Comparison of ENCODE assay signal across 21 cellular contexts in the genomic region with DNA sequence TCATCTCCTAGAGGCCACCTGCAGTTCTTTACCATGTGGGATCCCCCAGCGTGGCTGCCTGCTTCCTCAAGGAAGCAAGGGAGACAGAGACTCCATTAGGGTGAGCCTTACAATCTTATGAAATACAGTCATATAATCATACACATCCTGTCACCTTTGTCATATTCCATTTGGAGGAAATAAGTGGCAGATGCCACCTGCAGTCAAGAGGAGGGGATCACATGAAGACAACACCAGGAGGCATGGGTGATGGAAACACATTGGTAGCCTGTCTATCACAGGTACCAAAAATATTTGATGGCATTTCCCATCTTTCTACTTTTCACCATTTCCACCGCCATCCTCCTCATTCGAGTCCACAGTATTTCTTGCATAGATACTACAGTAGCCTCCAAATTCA. TPM values are rescaled to one million over a fixed set of nuclear protein-coding genes. Genes with fewer than 3 reads are reported as not detected.
DNase-seq lines count a peak whose midpoint lies in the region; ATAC-seq, FAIRE-seq and TF ChIP-seq lines count a peak whose summit lies in the region.
"Had no signal": no experiment of that assay in that cellular context is flagged by ENCODE, and none has a peak within 500 bp of the region (broad histone marks: within the 10 kb centered on the region; RNA-seq: fewer than 3 reads in every experiment).

No MANE protein-coding gene starts in this region.

- H4K20me1 ChIP-seq in PC-3 (ENCODE audit: low read length) (no peaks in the 10 kb centered on the region), neural progenitor cell (ENCODE audit: low read depth) (no peaks in the 10 kb centered on the region)

- CTCF ChIA-PET in activated naive CD4-positive, alpha-beta T cell treated with anti-CD3 and anti-CD28 coated beads for 36 hours (lab: Charles Lee) = interaction anchor here (1.0 to 1.2 kb wide), 3 partner anchors 47 to 144 kb away, joined by 3 to 4 read pairs (median 4); no protein-coding TSS in a partner anchor
- CTCF ChIA-PET in PC-3 (lab: Charles Lee) = no interaction called here

- peaks cover 45% of the 10 kb centered on the region for H3K4me1 Mint-ChIP-seq in activated naive CD4-positive, alpha-beta T cell treated with anti-CD3 and anti-CD28 coated beads for 36 hours (ENCODE audit: low read depth)
- no peaks in the 10 kb centered on the region for H3K4me1 Mint-ChIP-seq in memory B cell
- H3K4me1 Mint-ChIP-seq in neural progenitor cell = no peaks in the 10 kb centered on the region

- no TSS peak for BruUV-seq in PC-3 (replicated peaks; lab: Mats Ljungman, UMichigan)

- ATAC-seq in PC-3 (no peak), memory B cell (ENCODE audit: low read depth) (peak; percentile 47)
- ATAC-seq: WTC11 had no signal

- no peaks in the 10 kb centered on the region for H3K9me3 ChIP-seq in PC-3 (ENCODE audit: low read length)
- H3K9me3 ChIP-seq in neural progenitor cell (ENCODE audit: low read depth) = no peaks in the 10 kb centered on the region
- H3K9me3 ChIP-seq: Caco-2, left ventricle myocardium inferior, pancreas, sigmoid colon, suprapubic skin had no signal

- intact Hi-C loops in activated naive CD4-positive, alpha-beta T cell treated with anti-CD3 and anti-CD28 coated beads for 36 hours (cut with micrococcal nuclease) = loop anchor here (1.0 kb wide), 2 partner anchors 29 to 71 kb away; no protein-coding TSS in a partner anchor
- intact Hi-C loops in PC-3 (cut with micrococcal nuclease) = no loop called here

- TF ChIP-seq CTCF in PC-3 (conservative IDR thresholded peaks at IDR 0.05; ENCODE audit: low read depth, low read length) (0 out of 2 replicates have a peak, but pooled peaks have one; percentile 14), neural progenitor cell (IDR thresholded peaks at IDR 0.05) (no peak)

- H3K36me3 ChIP-seq in PC-3 (ENCODE audit: low read depth, low read length) = no peaks in the 10 kb centered on the region
- no peaks in the 10 kb centered on the region for H3K36me3 ChIP-seq in neural progenitor cell
- H3K36me3 ChIP-seq: left ventricle myocardium inferior, pancreas, sigmoid colon, suprapubic skin had no signal

- no peaks in the 10 kb centered on the region for H3K27me3 Mint-ChIP-seq in activated naive CD4-positive, alpha-beta T cell treated with anti-CD3 and anti-CD28 coated beads for 36 hours (ENCODE audit: low read depth)
- H3K27me3 Mint-ChIP-seq in memory B cell (peaks cover 5% of the 10 kb centered on the region), neural progenitor cell (ENCODE audit: insufficient read depth, low read depth) (no peaks in the 10 kb centered on the region)

- H3K4me3 ChIP-seq in PC-3 (ENCODE audit: low read length) (no peak overlapping the region), neural progenitor cell (no peak overlapping the region)
- H3K4me3 ChIP-seq: dorsolateral prefrontal cortex, left ventricle myocardium inferior, pancreas, sigmoid colon, suprapubic skin had no signal

- H3K27ac Mint-ChIP-seq in activated naive CD4-positive, alpha-beta T cell treated with anti-CD3 and anti-CD28 coated beads for 36 hours = no peak overlapping the region
- H3K27ac Mint-ChIP-seq in memory B cell (no peak overlapping the region), neural progenitor cell (no peak overlapping the region)
- H3K27ac Mint-ChIP-seq: T-helper 1 cell treated with Interleukin-12 subunit alpha and Interleukin-12 subunit beta and Interleukin-4 antibody, amounts not matched to agents 30 μg/mL and 1 μg/mL, for 36 hours; WTC11 had no signal

- no peak overlapping the region for H2AFZ ChIP-seq in PC-3 (ENCODE audit: low read length)
- H2AFZ ChIP-seq in neural progenitor cell (replicated peaks) = no peak overlapping the region

- H3K79me2 ChIP-seq in PC-3 (ENCODE audit: low read length) = no peaks in the 10 kb centered on the region
- no peaks in the 10 kb centered on the region for H3K79me2 ChIP-seq in neural progenitor cell (ENCODE audit: low read depth)

- H3K4me3 Mint-ChIP-seq in activated naive CD4-positive, alpha-beta T cell treated with anti-CD3 and anti-CD28 coated beads for 36 hours = no peak overlapping the region
- H3K4me3 Mint-ChIP-seq in memory B cell (no peak overlapping the region), neural progenitor cell (no peak overlapping the region)
- H3K4me3 Mint-ChIP-seq: T-helper 1 cell treated with Interleukin-12 subunit alpha and Interleukin-12 subunit beta and Interleukin-4 antibody, amounts not matched to agents 30 μg/mL and 1 μg/mL, for 36 hours; WTC11 had no signal

- DNase-seq in activated naive CD4-positive, alpha-beta T cell treated with anti-CD3 and anti-CD28 coated beads for 36 hours = peak; percentile 54
- no peak for DNase-seq in activated naive CD4-positive, alpha-beta T cell treated with Interleukin-2 at 50 U/mL for 16 hours
- DNase-seq in GM18507 (ENCODE audit: extremely low spot score, insufficient read length, low read depth) = no peak
- DNase-seq in PC-3 = no peak
- DNase-seq in memory B cell (ENCODE audit: low spot score in 2 of 2) = no peak
- no peak for DNase-seq in GDM1 (lab: John Stamatoyannopoulos, UW)
- no peak for DNase-seq in GM03348 (ENCODE audit: low spot score)
- DNase-seq in neural progenitor cell (ENCODE audit: low spot score) = no peak
- DNase-seq: dorsolateral prefrontal cortex, KBM-7, left ventricle myocardium inferior, NCI-H1105, pancreas, Right ventricle myocardium superior, sigmoid colon had no signal

- peaks cover 29% of the 10 kb centered on the region for H3K4me1 ChIP-seq in PC-3 (ENCODE audit: insufficient read depth, low read length)
- H3K4me1 ChIP-seq in neural progenitor cell = no peaks in the 10 kb centered on the region
- H3K4me1 ChIP-seq: pancreas, sigmoid colon had no signal

- H3F3A ChIP-seq in PC-3 (ENCODE audit: low read length, unreplicated experiment) (no peaks in the 10 kb centered on the region), neural progenitor cell (ENCODE audit: low read depth) (no peaks in the 10 kb centered on the region)

- POLR2A ChIA-PET in PC-3 (lab: Charles Lee; ENCODE audit: unreplicated experiment) = no interaction called here

- no peak overlapping the region; the same call in 1 of the 2 replicates for H3K4me2 ChIP-seq in PC-3 (ENCODE audit: low read length)
- H3K4me2 ChIP-seq in neural progenitor cell = no peak overlapping the region

- no peaks in the 10 kb centered on the region for H3K36me3 Mint-ChIP-seq in activated naive CD4-positive, alpha-beta T cell treated with anti-CD3 and anti-CD28 coated beads for 36 hours (ENCODE audit: low read depth)
- no peaks in the 10 kb centered on the region for H3K36me3 Mint-ChIP-seq in memory B cell
- no peaks in the 10 kb centered on the region for H3K36me3 Mint-ChIP-seq in neural progenitor cell
- H3K36me3 Mint-ChIP-seq: WTC11 had no signal

- H3K27ac ChIP-seq in PC-3 (ENCODE audit: low read length) (peak overlapping the region; percentile 46), neural progenitor cell (no peak overlapping the region)
- H3K27ac ChIP-seq: dorsolateral prefrontal cortex, left ventricle myocardium inferior, pancreas, sigmoid colon, suprapubic skin had no signal

- no peaks in the 10 kb centered on the region for H3K9me2 ChIP-seq in PC-3 (replicated peaks; ENCODE audit: low read length)

- FAIRE-seq in GM18507 (lab: Jason Lieb, UNC) = peak; percentile 67
- FAIRE-seq: bronchial epithelial cell, GM12891, pancreas had no signal

- H3K9ac ChIP-seq in PC-3 (ENCODE audit: low read length) = no peak overlapping the region
- H3K9ac ChIP-seq in neural progenitor cell = no peak overlapping the region

- H3K27me3 ChIP-seq in PC-3 (ENCODE audit: low read length) (no peaks in the 10 kb centered on the region), neural progenitor cell (no peaks in the 10 kb centered on the region)
- H3K27me3 ChIP-seq: dorsolateral prefrontal cortex, sigmoid colon, suprapubic skin had no signal

- H3K9me3 Mint-ChIP-seq in activated naive CD4-positive, alpha-beta T cell treated with anti-CD3 and anti-CD28 coated beads for 36 hours = no peaks in the 10 kb centered on the region
- H3K9me3 Mint-ChIP-seq in memory B cell (no peaks in the 10 kb centered on the region), neural progenitor cell (no peaks in the 10 kb centered on the region)
- H3K9me3 Mint-ChIP-seq: T-helper 1 cell treated with Interleukin-12 subunit alpha and Interleukin-12 subunit beta and Interleukin-4 antibody, amounts not matched to agents 30 μg/mL and 1 μg/mL, for 36 hours; WTC11 had no signal

RNA-seq across cellular contexts. Expression of gene ERAP1, which starts 15.3 kb away (rescaled TPM):
- 100 to 1,000 TPM; 119 to 126 TPM for total RNA-seq in activated naive CD4-positive, alpha-beta T cell treated with anti-CD3 and anti-CD28 coated beads for 36 hours
- total RNA-seq in PC-3 (2014; rRNA removed) = 20.8 and 21.1 TPM in 2 replicates
- total RNA-seq in neural progenitor cell (ENCODE audit: low replicate concordance) = 17.2 and 21.5 TPM in 2 replicates

RNA-seq across cellular contexts. Expression of gene ERAP2, which starts 53.2 kb away (rescaled TPM):
- total RNA-seq in activated naive CD4-positive, alpha-beta T cell treated with anti-CD3 and anti-CD28 coated beads for 36 hours = 100 to 1,000 TPM; 108 to 111 TPM
- total RNA-seq in PC-3 (2014; rRNA removed) (9.6 and 12.0 TPM in 2 replicates), neural progenitor cell (ENCODE audit: low replicate concordance) (not detected in 2 replicates)

Comparison
In these comparisons a context has a peak if more than half of its experiments do, and no peak if none do; other contexts are left out.
1. RNA of gene ERAP2, which starts 53.2 kb away (total RNA-seq): 108 to 111 TPM in activated naive CD4-positive, alpha-beta T cell treated with anti-CD3 and anti-CD28 coated beads for 36 hours and 9.6 to 12.0 TPM in PC-3; not detected in neural progenitor cell; every median in the first group is over 10 times any median in the second.